10 cellular contexts compared by ENCODE assay signal in genomic region chr17:80782536-80783427, GRCh38.
DNase-seq lines count a peak whose midpoint lies in the region; ATAC-seq and TF ChIP-seq lines count a peak whose summit lies in the region.
"Had no signal": no experiment of that assay in that cellular context is flagged by ENCODE, and none has a peak within 500 bp of the region (broad histone marks: within the 10 kb centered on the region; RNA-seq: fewer than 3 reads in every experiment).

No MANE protein-coding gene starts in this region.

- no peaks in the 10 kb centered on the region for H3K9me3 Mint-ChIP-seq in immature natural killer cell
- no peaks in the 10 kb centered on the region for H3K9me3 Mint-ChIP-seq in stimulated activated memory B cell treated with anti-CD40 and anti-IgM and Interleukin-4, amounts not matched to agents 10 μg/mL and 1 μg/mL and 100 μg/mL, for 72 hours

- ATAC-seq in heart right ventricle (peak in 5 of 8 donors; percentile 19 to 63 (median 23)), lower lobe of right lung (no peak)
- ATAC-seq in stimulated activated memory B cell treated with anti-CD40 and anti-IgM and Interleukin-4, amounts not matched to agents 10 μg/mL and 1 μg/mL and 100 μg/mL, for 72 hours, result no peak

- H3K4me1 Mint-ChIP-seq in immature natural killer cell, result peaks cover 41 to 46% of the 10 kb centered on the region in 2 donors
- H3K4me1 Mint-ChIP-seq in stimulated activated memory B cell treated with anti-CD40 and anti-IgM and Interleukin-4, amounts not matched to agents 10 μg/mL and 1 μg/mL and 100 μg/mL, for 72 hours, result peaks cover 30% of the 10 kb centered on the region

- DNase-seq in heart right ventricle, result no peak
- no peak for DNase-seq in right atrium auricular region (ENCODE audit: low spot score)
- peak; percentile 47 to 51 for DNase-seq in activated T-cell treated with anti-CD3 and anti-CD28 coated beads, Interleukin-2, amount 50 U/mL, for 48 hours
- peak in 1 of 3 donors; percentile 31 for DNase-seq in immature natural killer cell
- DNase-seq in DMS79 (lab: John Stamatoyannopoulos, UW), result no peak
- no peak for DNase-seq in lower lobe of right lung
- DNase-seq: Right ventricle myocardium superior had no signal

- peak overlapping the region; percentile 50 to 83 (median 76) for H3K4me3 Mint-ChIP-seq in immature natural killer cell
- H3K4me3 Mint-ChIP-seq in stimulated activated memory B cell treated with anti-CD40 and anti-IgM and Interleukin-4, amounts not matched to agents 10 μg/mL and 1 μg/mL and 100 μg/mL, for 72 hours, result no peak overlapping the region

- 59 to 62% methylated on average over 16 of the region's 16 CpGs for WGBS in heart right ventricle, 2 donors
- 54% methylated on average over 16 of the region's 16 CpGs for WGBS in urinary bladder

- no peaks in the 10 kb centered on the region for H3K27me3 ChIP-seq in heart right ventricle
- no peaks in the 10 kb centered on the region for H3K27me3 ChIP-seq in right atrium auricular region
- no peaks in the 10 kb centered on the region for H3K27me3 ChIP-seq in lower lobe of right lung (ENCODE audit: low read depth)
- H3K27me3 ChIP-seq: BE2C had no signal

- H3K4me1 ChIP-seq in heart right ventricle (peaks cover 0 to 43% (median 20%) of the 10 kb centered on the region in 9 donors), right atrium auricular region (peaks cover 0 to 5% of the 10 kb centered on the region in 2 donors), urinary bladder (ENCODE audit: insufficient read depth) (peaks cover 2% of the 10 kb centered on the region), lower lobe of right lung (peaks cover 46% of the 10 kb centered on the region)

- H3K36me3 Mint-ChIP-seq in immature natural killer cell, result peaks cover 4 to 12% (median 5%) of the 10 kb centered on the region in 3 donors
- peaks cover 29% of the 10 kb centered on the region for H3K36me3 Mint-ChIP-seq in stimulated activated memory B cell treated with anti-CD40 and anti-IgM and Interleukin-4, amounts not matched to agents 10 μg/mL and 1 μg/mL and 100 μg/mL, for 72 hours

- no peak for TF ChIP-seq CTCF in heart right ventricle (IDR thresholded peaks at IDR 0.05)
- TF ChIP-seq CTCF in right atrium auricular region (IDR thresholded peaks at IDR 0.05), result no peak
- no peak for TF ChIP-seq CTCF in lower lobe of right lung (IDR thresholded peaks at IDR 0.05)

- no peaks in the 10 kb centered on the region for H3K9me3 ChIP-seq in heart right ventricle
- no peaks in the 10 kb centered on the region for H3K9me3 ChIP-seq in right atrium auricular region
- H3K9me3 ChIP-seq in lower lobe of right lung, result no peaks in the 10 kb centered on the region
- H3K9me3 ChIP-seq: BE2C had no signal

- peak overlapping the region; percentile 1 to 87 (median 66) for H3K27ac Mint-ChIP-seq in immature natural killer cell
- H3K27ac Mint-ChIP-seq in stimulated activated memory B cell treated with anti-CD40 and anti-IgM and Interleukin-4, amounts not matched to agents 10 μg/mL and 1 μg/mL and 100 μg/mL, for 72 hours, result no peak overlapping the region

- intact Hi-C loops in heart right ventricle (cut with DNase I) (no loop called here), lower lobe of right lung (cut with DNase I) (no loop called here)

- H3K36me3 ChIP-seq in heart right ventricle (peaks cover 0 to 11% (median 0%) of the 10 kb centered on the region in 9 donors), right atrium auricular region (no peaks in the 10 kb centered on the region), urinary bladder (ENCODE audit: insufficient read depth) (no peaks in the 10 kb centered on the region), lower lobe of right lung (peaks cover 10% of the 10 kb centered on the region)
- H3K36me3 ChIP-seq: BE2C had no signal

- H3K27ac ChIP-seq in heart right ventricle (peak overlapping the region in 1 of 10 donors; percentile 54), right atrium auricular region (no peak overlapping the region), urinary bladder (ENCODE audit: low read depth) (peak overlapping the region; percentile 11), lower lobe of right lung (no peak overlapping the region)

- H3K27me3 Mint-ChIP-seq in immature natural killer cell (ENCODE audit: low read depth in 3 of 3), result peaks cover 0 to 8% (median 3%) of the 10 kb centered on the region in 3 donors
- H3K27me3 Mint-ChIP-seq in stimulated activated memory B cell treated with anti-CD40 and anti-IgM and Interleukin-4, amounts not matched to agents 10 μg/mL and 1 μg/mL and 100 μg/mL, for 72 hours, result no peaks in the 10 kb centered on the region

- no peak overlapping the region for H3K4me3 ChIP-seq in heart right ventricle
- H3K4me3 ChIP-seq in right atrium auricular region, result no peak overlapping the region
- H3K4me3 ChIP-seq in urinary bladder (ENCODE audit: low read depth, low read length), result no peak overlapping the region
- no peak overlapping the region for H3K4me3 ChIP-seq in lower lobe of right lung

Comparison
In these comparisons a context has a peak if more than half of its experiments do, and no peak if none do; other contexts are left out.
1. ATAC-seq: peak in heart right ventricle (5 of 8); none in lower lobe of right lung (0 of 2) and stimulated activated memory B cell treated with anti-CD40 and anti-IgM and Interleukin-4, amounts not matched to agents 10 μg/mL and 1 μg/mL and 100 μg/mL, for 72 hours (single experiment).
2. DNase-seq: peak in activated T-cell treated with anti-CD3 and anti-CD28 coated beads, Interleukin-2, amount 50 U/mL, for 48 hours (2 of 2); none in heart right ventricle (0 of 2), right atrium auricular region (single experiment), DMS79 (single experiment) and lower lobe of right lung (single experiment).